ENCODE assay signal across 28 cellular contexts in genomic region chr13:98048263-98048662, GRCh38.
"Had no signal": no experiment of that assay in that cellular context is flagged by ENCODE, and none has a peak within 500 bp of the region (broad histone marks: within the 10 kb centered on the region; RNA-seq: fewer than 3 reads in every experiment).

No MANE protein-coding gene starts in this region.

- H3K36me3 Mint-ChIP-seq: activated naive CD4-positive, alpha-beta T cell treated with anti-CD3 and anti-CD28 coated beads, Interleukin-2, amount 10 ng/mL, durations not matched to agents 7 days and 5 days; activated naive CD8-positive, alpha-beta T cell treated with anti-CD3 and anti-CD28 coated beads, Interleukin-2, amount 10 ng/mL, durations not matched to agents 7 days and 5 days had no signal

- H3K4me1 Mint-ChIP-seq: activated CD4-positive, alpha-beta memory T cell treated with anti-CD3 and anti-CD28 coated beads, Interleukin-2, amount 10 ng/mL, durations not matched to agents 7 days and 5 days; activated CD4-positive, alpha-beta T cell treated with anti-CD3 and anti-CD28 coated beads, Interleukin-2, amount 10 ng/mL, durations not matched to agents 7 days and 5 days; activated naive CD4-positive, alpha-beta T cell treated with anti-CD3 and anti-CD28 coated beads, Interleukin-2, amount 10 ng/mL, durations not matched to agents 7 days and 5 days; activated naive CD8-positive, alpha-beta T cell treated with anti-CD3 and anti-CD28 coated beads, Interleukin-2, amount 10 ng/mL, durations not matched to agents 7 days and 5 days had no signal

- FAIRE-seq: endothelial cell of umbilical vein, islet of Langerhans, pancreas had no signal

- DNase-seq: activated CD4-positive, alpha-beta memory T cell treated with anti-CD3 and anti-CD28 coated beads, Interleukin-2, amount 10 ng/mL, durations not matched to agents 7 days and 5 days; activated CD4-positive, alpha-beta T cell treated with anti-CD3 and anti-CD28 coated beads for 1 hour; activated CD4-positive, alpha-beta T cell treated with anti-CD3 and anti-CD28 coated beads, Interleukin-2, amount 10 ng/mL, durations not matched to agents 7 days and 5 days; activated CD8-positive, alpha-beta memory T cell treated with anti-CD3 and anti-CD28 coated beads, Interleukin-2, amount 50 U/mL, for 48 hours; activated gamma-delta T cell; activated naive CD4-positive, alpha-beta T cell treated with anti-CD3 and anti-CD28 coated beads, Interleukin-2, amount 10 ng/mL, durations not matched to agents 7 days and 5 days; activated naive CD8-positive, alpha-beta T cell treated with anti-CD3 and anti-CD28 coated beads, Interleukin-2, amount 10 ng/mL, durations not matched to agents 7 days and 5 days; activated T-cell treated with anti-CD3 and anti-CD28 coated beads, Interleukin-2, amount 50 U/mL, for 24 hours; brain microvascular endothelial cell; cortex of kidney; effector memory CD8-positive, alpha-beta T cell; foreskin fibroblast; left ventricle myocardium inferior; mucosa of descending colon; pancreas; psoas muscle; spleen; stimulated activated naive CD4-positive, alpha-beta T cell treated with Interleukin-2 at 50 U/mL for 16 hours; T1000 had no signal

- H3K27me3 Mint-ChIP-seq: activated CD4-positive, alpha-beta memory T cell treated with anti-CD3 and anti-CD28 coated beads, Interleukin-2, amount 10 ng/mL, durations not matched to agents 7 days and 5 days; activated naive CD8-positive, alpha-beta T cell treated with anti-CD3 and anti-CD28 coated beads, Interleukin-2, amount 10 ng/mL, durations not matched to agents 7 days and 5 days had no signal

- H3K4me3 ChIP-seq: ascending aorta, left ventricle myocardium inferior, lung, mucosa of descending colon, pancreas, psoas muscle, right atrium auricular region, spleen, tibial nerve had no signal

- H3K4me3 Mint-ChIP-seq: activated CD4-positive, alpha-beta memory T cell treated with anti-CD3 and anti-CD28 coated beads, Interleukin-2, amount 10 ng/mL, durations not matched to agents 7 days and 5 days; activated CD4-positive, alpha-beta T cell treated with anti-CD3 and anti-CD28 coated beads, Interleukin-2, amount 10 ng/mL, durations not matched to agents 7 days and 5 days; activated naive CD4-positive, alpha-beta T cell treated with anti-CD3 and anti-CD28 coated beads, Interleukin-2, amount 10 ng/mL, durations not matched to agents 7 days and 5 days; activated naive CD8-positive, alpha-beta T cell treated with anti-CD3 and anti-CD28 coated beads, Interleukin-2, amount 10 ng/mL, durations not matched to agents 7 days and 5 days; activated T-cell treated with anti-CD3 and anti-CD28 coated beads, Interleukin-2, amount 50 U/mL, for 24 hours; effector memory CD8-positive, alpha-beta T cell; natural killer cell treated with Interleukin-12 subunit alpha and Interleukin-12 subunit beta and Interleukin-15 and Interleukin-18, amount 100 ng/mL, for 72 hours; T-helper 1 cell treated with Interleukin-12 subunit alpha and Interleukin-12 subunit beta and Interleukin-4 antibody, amounts not matched to agents 30 μg/mL and 1 μg/mL, for 36 hours had no signal

- H3K27ac ChIP-seq: ascending aorta, brain microvascular endothelial cell, left ventricle myocardium inferior, neutrophil, pancreas, psoas muscle, right atrium auricular region, spleen, tibial nerve had no signal

- H3K4me1 ChIP-seq: ascending aorta, left ventricle myocardium inferior, pancreas, psoas muscle, right atrium auricular region, spleen, tibial nerve had no signal

- H3K27me3 ChIP-seq: ascending aorta, brain microvascular endothelial cell, neutrophil, pancreas, right atrium auricular region, spleen, tibial nerve had no signal

- H3K27ac Mint-ChIP-seq: activated CD4-positive, alpha-beta memory T cell treated with anti-CD3 and anti-CD28 coated beads, Interleukin-2, amount 10 ng/mL, durations not matched to agents 7 days and 5 days; activated CD4-positive, alpha-beta T cell treated with anti-CD3 and anti-CD28 coated beads, Interleukin-2, amount 10 ng/mL, durations not matched to agents 7 days and 5 days; activated naive CD4-positive, alpha-beta T cell treated with anti-CD3 and anti-CD28 coated beads, Interleukin-2, amount 10 ng/mL, durations not matched to agents 7 days and 5 days; activated naive CD8-positive, alpha-beta T cell treated with anti-CD3 and anti-CD28 coated beads, Interleukin-2, amount 10 ng/mL, durations not matched to agents 7 days and 5 days; activated T-cell treated with anti-CD3 and anti-CD28 coated beads, Interleukin-2, amount 50 U/mL, for 24 hours; effector memory CD8-positive, alpha-beta T cell; natural killer cell treated with Interleukin-12 subunit alpha and Interleukin-12 subunit beta and Interleukin-15 and Interleukin-18, amount 100 ng/mL, for 72 hours; T-helper 1 cell treated with Interleukin-12 subunit alpha and Interleukin-12 subunit beta and Interleukin-4 antibody, amounts not matched to agents 30 μg/mL and 1 μg/mL, for 36 hours had no signal

- H3K9me3 ChIP-seq: left ventricle myocardium inferior, mucosa of descending colon, neutrophil, pancreas, right atrium auricular region, tibial nerve had no signal

- H3K36me3 ChIP-seq: ascending aorta, brain microvascular endothelial cell, left ventricle myocardium inferior, neutrophil, pancreas, right atrium auricular region, spleen, tibial nerve had no signal

- H3K9me3 Mint-ChIP-seq: activated CD4-positive, alpha-beta memory T cell treated with anti-CD3 and anti-CD28 coated beads, Interleukin-2, amount 10 ng/mL, durations not matched to agents 7 days and 5 days; activated naive CD8-positive, alpha-beta T cell treated with anti-CD3 and anti-CD28 coated beads, Interleukin-2, amount 10 ng/mL, durations not matched to agents 7 days and 5 days; natural killer cell treated with Interleukin-12 subunit alpha and Interleukin-12 subunit beta and Interleukin-15 and Interleukin-18, amount 100 ng/mL, for 72 hours; T-helper 1 cell treated with Interleukin-12 subunit alpha and Interleukin-12 subunit beta and Interleukin-4 antibody, amounts not matched to agents 30 μg/mL and 1 μg/mL, for 36 hours had no signal
